10 cellular contexts compared by ENCODE assay signal in genomic region chr16:80556481-80556880, GRCh38. TPM values are rescaled to one million over a fixed set of nuclear protein-coding genes. Genes with fewer than 3 reads are reported as not detected.
"Had no signal": no experiment of that assay in that cellular context is flagged by ENCODE, and none has a peak within 500 bp of the region (broad histone marks: within the 10 kb centered on the region; RNA-seq: fewer than 3 reads in every experiment).

No MANE protein-coding gene starts in this region.

- H3K27me3 Mint-ChIP-seq: IgD-negative memory B cell had no signal

- H3K9me3 ChIP-seq: HAP-1 had no signal

- H3K9me3 Mint-ChIP-seq: HFFc6, IgD-negative memory B cell had no signal

- H3K4me1 ChIP-seq: HAP-1 had no signal

- H3K36me3 ChIP-seq: HAP-1 had no signal

- H3K4me3 ChIP-seq: GM23248, HAP-1 had no signal

- H3K36me3 Mint-ChIP-seq: IgD-negative memory B cell had no signal

- ATAC-seq: HCT116, HepG2 had no signal

- H3K27ac Mint-ChIP-seq: HFFc6, IgD-negative memory B cell had no signal

- H3K27ac ChIP-seq: GM23248, HL-60 had no signal

- H3K4me3 Mint-ChIP-seq: HFFc6, IgD-negative memory B cell had no signal

- DNase-seq: GM23248, GOT3, H7, HFFc6 had no signal

RNA-seq across cellular contexts. Expression of gene DYNLRB2, which starts 15.7 kb away (rescaled TPM):
- total RNA-seq: GM23248, HepG2, HT1080 had no signal
